ENCODE assay signal across 8 cellular contexts in the genomic region with DNA sequence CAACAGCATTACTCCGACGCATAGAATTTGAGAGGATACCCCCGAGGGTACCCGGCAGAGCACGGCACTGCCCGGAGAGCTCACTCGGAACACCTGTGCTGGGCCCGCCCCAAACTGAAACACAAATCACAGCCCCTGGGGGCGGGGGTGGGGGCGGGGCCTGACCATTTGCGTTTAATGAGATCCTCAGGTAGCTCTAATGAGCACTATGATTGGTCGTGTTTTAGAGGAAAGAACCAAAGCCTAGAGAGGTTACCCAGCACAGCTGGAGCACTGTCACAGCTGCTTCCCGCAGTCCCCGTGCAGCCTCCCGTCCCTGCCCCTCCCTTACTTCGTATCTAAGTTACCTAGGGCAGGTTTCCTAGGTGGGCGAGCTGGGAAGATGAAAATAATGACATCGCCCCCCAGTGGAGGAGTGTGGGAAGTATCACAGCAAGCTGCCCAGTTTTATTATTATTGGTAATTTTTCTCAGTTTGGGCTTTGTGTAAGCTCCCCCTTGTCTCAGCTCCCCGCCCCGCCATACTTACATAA.
DNase-seq lines count a peak whose midpoint lies in the region; ATAC-seq and TF ChIP-seq lines count a peak whose summit lies in the region.

No MANE protein-coding gene starts in this region.

- POLR2A ChIA-PET in Panc1 (lab: Charles Lee): no interaction called here

- in situ Hi-C loops in HAP-1 (cut with MboI; ENCODE audit: low sequenced_read_pairs): loop anchor here (25.0 kb wide), 1 partner anchor 556 kb away; a partner anchor contains a TSS
- in situ Hi-C loops in Panc1 (cut with HindIII; ENCODE audit: low pct_unique_long_range_greater_than_20kb, low sequenced_read_pairs): no loop called here
- in situ Hi-C loops in astrocyte of the spinal cord (cut with HindIII; ENCODE audit: low sequenced_read_pairs): no loop called here

- H3K9me3 ChIP-seq in BE2C (no peaks in the 10 kb centered on the region), HAP-1 (peaks cover 5% of the 10 kb centered on the region; the same call in 1 of the 2 replicates), Panc1 (ENCODE audit: control insufficient read depth, insufficient read depth, low read depth, low read length) (peaks cover 10% of the 10 kb centered on the region; the same call in 1 of the 2 replicates)

- BruUV-seq in Panc1 (replicated peaks; lab: Mats Ljungman, UMichigan): no TSS peak

- intact Hi-C loops in Panc1 (cut with micrococcal nuclease; ENCODE audit: unreplicated experiment) (no loop called here), left colon (cut with DNase I, micrococcal nuclease) (no loop called here)

- DNase-seq in BE2C: peak; percentile 29
- peak; percentile 58 to 87 for DNase-seq in HAP-1 (ENCODE audit: low spot score in 2 of 2)
- DNase-seq in Panc1 (ENCODE audit: low read depth, low spot score): no peak
- DNase-seq in astrocyte of the spinal cord (ENCODE audit: low read depth, low spot score): peak; percentile 14
- peak; percentile 39 to 59 for DNase-seq in left colon
- DNase-seq in stimulated activated CD8-positive, alpha-beta memory T cell treated with anti-CD3 and anti-CD28 coated beads, Interleukin-4, amount 100 ng/mL, for 48 hours: peak; percentile 72
- DNase-seq in GF-D8 (lab: John Stamatoyannopoulos, UW): no peak

- H3K36me3 ChIP-seq in BE2C: no peaks in the 10 kb centered on the region
- H3K36me3 ChIP-seq in HAP-1 (replicated peaks): no peaks in the 10 kb centered on the region
- H3K36me3 ChIP-seq in Panc1 (ENCODE audit: control insufficient read depth, insufficient read depth, low read length): no peaks in the 10 kb centered on the region

- ATAC-seq in Panc1: peak; percentile 85
- ATAC-seq in left colon: peak; percentile 92
- ATAC-seq in HG03520 (IDR thresholded peaks at IDR 0.05; ENCODE audit: unreplicated experiment): no peak

- H3K27ac ChIP-seq in Panc1 (ENCODE audit: low read length): no peak overlapping the region

- TF ChIP-seq CTCF in BE2C (IDR thresholded peaks at IDR 0.05; ENCODE audit: low read depth, low read length): peak; percentile 66
- peak; percentile 76 for TF ChIP-seq CTCF in Panc1 (IDR thresholded peaks at IDR 0.05)
- TF ChIP-seq CTCF in astrocyte of the spinal cord (IDR thresholded peaks at IDR 0.05; ENCODE audit: low read depth, low read length): peak; percentile 60

- H3K4me1 ChIP-seq in BE2C: no peaks in the 10 kb centered on the region
- peaks cover 3% of the 10 kb centered on the region for H3K4me1 ChIP-seq in HAP-1
- H3K4me1 ChIP-seq in Panc1 (ENCODE audit: control insufficient read depth, insufficient read depth, low read length): no peaks in the 10 kb centered on the region

- H3K27me3 ChIP-seq in BE2C (no peaks in the 10 kb centered on the region; the same call in 1 of the 2 replicates), HAP-1 (ENCODE audit: low read depth) (peaks cover 12% of the 10 kb centered on the region), Panc1 (ENCODE audit: control insufficient read depth, insufficient read depth, low read length) (no peaks in the 10 kb centered on the region; the same call in 1 of the 2 replicates)

- H3K4me3 ChIP-seq in BE2C (ENCODE audit: low read depth, low read length) (no peak overlapping the region), HAP-1 (peak overlapping the region; percentile 20), Panc1 (ENCODE audit: low read depth in 2 of 2, low read length in 2 of 2) (peak overlapping the region; percentile 32 to 56), astrocyte of the spinal cord (ENCODE audit: low read depth, low read length) (peak overlapping the region; percentile 21)

- CTCF ChIA-PET in Panc1 (lab: Charles Lee): interaction anchor here (0.5 to 0.6 kb wide), 2 partner anchors 212 to 240 kb away, joined by 4 to 5 read pairs; no protein-coding TSS in a partner anchor

Comparison
In these comparisons a context has a peak if more than half of its experiments do, and no peak if none do; other contexts are left out.
1. DNase-seq: peak in BE2C (single experiment), HAP-1 (2 of 2), astrocyte of the spinal cord (single experiment), left colon (2 of 2) and stimulated activated CD8-positive, alpha-beta memory T cell treated with anti-CD3 and anti-CD28 coated beads, Interleukin-4, amount 100 ng/mL, for 48 hours (single experiment); none in Panc1 (single experiment) and GF-D8 (single experiment).
2. Peak in every context shown above with its lines, with median percentiles within 50 percentile points of each other: CTCF ChIP-seq.